In genomic region chr4:123168812-123169211, GRCh38 we compare ENCODE assay signal across 1 cellular context.
TF ChIP-seq lines count a peak whose summit lies in the region.

No MANE protein-coding gene starts in this region.

TF ChIP-seq in IMR-90, 13 proteins besides CTCF, POLR2A, EP300 and RAD21:
- TF ChIP-seq MAFK (IDR thresholded peaks at IDR 0.05; ENCODE audit: low read depth, low read length) (peak; percentile 78), BHLHE40 (IDR thresholded peaks at IDR 0.05; ENCODE audit: low read depth, low read length) (no peak)
